In genomic region chr3:39962566-39962965, GRCh38 we compare ENCODE assay signal across 20 cellular contexts.
DNase-seq lines count a peak whose midpoint lies in the region; ATAC-seq and TF ChIP-seq lines count a peak whose summit lies in the region.
"Had no signal": no experiment of that assay in that cellular context is flagged by ENCODE, and none has a peak within 500 bp of the region (broad histone marks: within the 10 kb centered on the region; RNA-seq: fewer than 3 reads in every experiment).

No MANE protein-coding gene starts in this region.

- TF ChIP-seq CTCF in suprapubic skin (IDR thresholded peaks at IDR 0.05): no peak

- H3K27me3 ChIP-seq in GM23248 (replicated peaks; ENCODE audit: insufficient read depth): no peaks in the 10 kb centered on the region
- H3K27me3 ChIP-seq in suprapubic skin: no peaks in the 10 kb centered on the region
- H3K27me3 ChIP-seq: foreskin keratinocyte had no signal

- no peaks in the 10 kb centered on the region for H3K36me3 ChIP-seq in GM23248 (ENCODE audit: low read depth)
- no peaks in the 10 kb centered on the region for H3K36me3 ChIP-seq in suprapubic skin

- no peak overlapping the region for H3K4me3 ChIP-seq in GM23248
- no peak overlapping the region for H3K4me3 ChIP-seq in suprapubic skin
- H3K4me3 ChIP-seq: PC-9 had no signal

- H3K9me2 ChIP-seq in GM23248 (ENCODE audit: insufficient read depth): no peaks in the 10 kb centered on the region

- no peaks in the 10 kb centered on the region for H3K79me2 ChIP-seq in GM23248 (ENCODE audit: insufficient read depth)

- H3K9ac ChIP-seq in GM23248: no peak overlapping the region

- in situ Hi-C loops in GM23248 (cut with MboI): no loop called here

- TF ChIP-seq POLR2A in suprapubic skin (IDR thresholded peaks at IDR 0.05): no peak

- peaks cover 18% of the 10 kb centered on the region for H3K4me1 ChIP-seq in GM23248 (ENCODE audit: insufficient read depth)
- peaks cover 33% of the 10 kb centered on the region for H3K4me1 ChIP-seq in suprapubic skin
- H3K4me1 ChIP-seq: Caco-2, foreskin keratinocyte had no signal

- ATAC-seq in left ventricle myocardium superior (peak; percentile 75), GM18867 (IDR thresholded peaks at IDR 0.05; ENCODE audit: unreplicated experiment) (no peak)
- ATAC-seq: activated naive CD4-positive, alpha-beta T cell treated with anti-CD3 and anti-CD28 coated beads, Interleukin-2, amount 50 U/mL, for 72 hours; activated T-cell treated with anti-CD3 and anti-CD28 coated beads, Interleukin-2, amount 50 U/mL, for 72 hours; foreskin keratinocyte; HCT116; left colon had no signal

- H2AFZ ChIP-seq in GM23248: no peak overlapping the region
- H2AFZ ChIP-seq: PC-9 had no signal

- H3K9me3 ChIP-seq in GM23248 (ENCODE audit: low read depth) (no peaks in the 10 kb centered on the region), suprapubic skin (no peaks in the 10 kb centered on the region)
- H3K9me3 ChIP-seq: Caco-2 had no signal

- TF ChIP-seq EP300 in suprapubic skin (IDR thresholded peaks at IDR 0.05): no peak

- no peaks in the 10 kb centered on the region for H4K20me1 ChIP-seq in GM23248 (ENCODE audit: insufficient read depth)

- WGBS in GM23248 (ENCODE audit: low coverage in 1 of 2, low lambda C conversion rate in 2 of 2, missing lambda C conversion rate in 2 of 2), 2 experiments: 2 to 8% methylated on average over 1 of the region's 1 CpG
- WGBS in suprapubic skin: 33% methylated on average over 1 of the region's 1 CpG

- H3K4me2 ChIP-seq in GM23248 (ENCODE audit: unreplicated experiment): no peak overlapping the region
- H3K4me2 ChIP-seq: PC-9 had no signal

- no peak overlapping the region for H3K27ac ChIP-seq in GM23248
- H3K27ac ChIP-seq in suprapubic skin: peak overlapping the region; percentile 69
- H3K27ac ChIP-seq: foreskin keratinocyte, PC-9 had no signal

- DNase-seq in GM23248: peak; percentile 66
- peak; percentile 34 for DNase-seq in dermis blood vessel endothelial cell
- no peak for DNase-seq in left ventricle myocardium superior
- DNase-seq in suprapubic skin (ENCODE audit: low spot score in 2 of 2): no peak
- DNase-seq in NCI-H2029 (lab: John Stamatoyannopoulos, UW): no peak
- no peak for DNase-seq in mesenteric fat pad (ENCODE audit: low spot score)
- no peak for DNase-seq in D341Med (ENCODE audit: low spot score)
- DNase-seq: activated T-cell treated with anti-CD3 and anti-CD28 coated beads, Interleukin-2, amount 50 U/mL, for 72 hours; AML-193; Caco-2; effector CD4-positive, alpha-beta T cell; foreskin keratinocyte; left colon; NCI-H1092 treated with DMSO at 0.1 percent for 48 hours; NCI-H2171 treated with DMSO at 0.1 percent for 48 hours; PC-9; T-helper 9 cell had no signal

- intact Hi-C loops in left ventricle myocardium superior (cut with micrococcal nuclease): no loop called here

- H3F3A ChIP-seq in GM23248 (ENCODE audit: insufficient read depth): no peaks in the 10 kb centered on the region

Comparison
In these comparisons a context has a peak if more than half of its experiments do, and no peak if none do; other contexts are left out.
1. DNase-seq: peak in GM23248 (single experiment) and dermis blood vessel endothelial cell (single experiment); none in left ventricle myocardium superior (single experiment), suprapubic skin (0 of 2), NCI-H2029 (single experiment), mesenteric fat pad (single experiment) and D341Med (single experiment).